Comparison of ENCODE assay signal across 8 cellular contexts in genomic region chr2:20141056-20141762, GRCh38.
A peak's percentile ranks its signal among the peaks of the same experiment; 100 is the strongest.
DNase-seq lines count a peak whose midpoint lies in the region; ATAC-seq and TF ChIP-seq lines count a peak whose summit lies in the region.

No MANE protein-coding gene starts in this region.

- no peak overlapping the region for H3K4me3 ChIP-seq in SK-N-SH (ENCODE audit: low read depth in 2 of 2, low read length in 1 of 2)
- H3K4me3 ChIP-seq in gastrocnemius medialis, result no peak overlapping the region

- no peaks in the 10 kb centered on the region for H4K20me1 ChIP-seq in SK-N-SH (ENCODE audit: insufficient read depth)

- H3K36me3 ChIP-seq in SK-N-SH (replicated peaks in 1 of 2; ENCODE audit: control insufficient read depth in 1 of 2, insufficient read depth in 2 of 2, low read length in 1 of 2) (no peaks in the 10 kb centered on the region), gastrocnemius medialis (no peaks in the 10 kb centered on the region)

- H3F3A ChIP-seq in SK-N-SH (replicated peaks; ENCODE audit: insufficient read depth), result no peaks in the 10 kb centered on the region

- CTCF ChIA-PET in SK-N-SH (lab: Yijun Ruan, JAX), result interaction anchor here (0.7 to 15.0 kb wide), 7 partner anchors 8 to 194 kb away, joined by 3 to 215 read pairs (median 3); partner anchors contain the start of gene SDC1

- no peaks in the 10 kb centered on the region for H3K79me2 ChIP-seq in SK-N-SH (ENCODE audit: insufficient read depth)

- H3K9me2 ChIP-seq in SK-N-SH, result no peaks in the 10 kb centered on the region

- TF ChIP-seq POLR2A in gastrocnemius medialis (IDR thresholded peaks at IDR 0.05), result no peak

- no peak; a peak in 1 of 4 replicates for TF ChIP-seq EP300 in SK-N-SH (IDR thresholded peaks at IDR 0.05; ENCODE audit: borderline replicate concordance in 1 of 2, low read depth in 1 of 2, low read length in 1 of 2)

- no peak overlapping the region for H3K4me2 ChIP-seq in SK-N-SH

- peak overlapping the region; percentile 30; the same call in 1 of the 2 replicates for H3K9ac ChIP-seq in SK-N-SH

- H3K9me3 ChIP-seq in SK-N-SH (no peaks in the 10 kb centered on the region), gastrocnemius medialis (no peaks in the 10 kb centered on the region)

- peak; percentile 97 for DNase-seq in ELR (ENCODE audit: low read depth)
- no peak for DNase-seq in SK-N-SH
- DNase-seq in glomerular visceral epithelial cell (ENCODE audit: extremely low spot score), result peak; percentile 91
- peak; percentile 41 to 49 for DNase-seq in gastrocnemius medialis
- no peak for DNase-seq in activated T-cell treated with anti-CD3 and anti-CD28 coated beads, Interleukin-2, amount 50 U/mL, for 1 hour
- no peak for DNase-seq in NCI-H345 treated with DMSO at 0.1 percent for 48 hours (lab: John Stamatoyannopoulos, UW; ENCODE audit: unreplicated experiment)
- no peak for DNase-seq in activated CD8-positive, alpha-beta memory T cell treated with anti-CD3 and anti-CD28 coated beads, Interleukin-2, amount 50 U/mL, for 48 hours
- no peak for DNase-seq in posterior vena cava (ENCODE audit: low spot score)

- in situ Hi-C loops in gastrocnemius medialis (cut with MboI; ENCODE audit: low sequenced_read_pairs in 4 of 4), result no loop called here

- H3K27ac ChIP-seq in SK-N-SH (ENCODE audit: low read depth in 2 of 2, low read length in 1 of 2) (peak overlapping the region in 1 of 2 experiments; percentile 80; a peak in 2 of 4 replicates), gastrocnemius medialis (peak overlapping the region in 1 of 4 donors; percentile 35)

- H3K4me1 ChIP-seq in SK-N-SH (ENCODE audit: control insufficient read depth in 1 of 2, insufficient read depth in 2 of 2, low read depth in 1 of 2, low read length in 1 of 2) (peaks cover 9 to 27% of the 10 kb centered on the region in 2 experiments; a peak in 2 of 4 replicates), gastrocnemius medialis (no peaks in the 10 kb centered on the region)

- no peak for TF ChIP-seq RAD21 in SK-N-SH (IDR thresholded peaks at IDR 0.05; ENCODE audit: low read length)

- intact Hi-C loops in gastrocnemius medialis (cut with DNase I; ENCODE audit: low total_unique reads), result loop anchor here (10.0 kb wide), 1 partner anchor 84 kb away; the partner anchor contains the start of gene SDC1
- intact Hi-C loops in posterior vena cava (cut with DNase I), result no loop called here

- peak; percentile 62 to 83 for ATAC-seq in gastrocnemius medialis

- no peaks in the 10 kb centered on the region for H3K27me3 ChIP-seq in SK-N-SH (ENCODE audit: insufficient read depth)
- H3K27me3 ChIP-seq in gastrocnemius medialis, result no peaks in the 10 kb centered on the region

- POLR2A ChIA-PET in SK-N-SH (lab: Yijun Ruan, JAX), result interaction anchor here (0.6 to 0.7 kb wide), 2 partner anchors 26 to 27 kb away, joined by 3 read pairs; no protein-coding TSS in a partner anchor

- 28% methylated on average over 9 of the region's 9 CpGs for WGBS in SK-N-SH (ENCODE audit: low lambda C conversion rate)

- no peak for TF ChIP-seq CTCF in SK-N-SH (IDR thresholded peaks at IDR 0.05)
- no peak for TF ChIP-seq CTCF in gastrocnemius medialis (IDR thresholded peaks at IDR 0.05 in 4 of 5, conservative IDR thresholded peaks at IDR 0.05 in 1 of 5)

- H2AFZ ChIP-seq in SK-N-SH (ENCODE audit: low read depth), result peak overlapping the region; percentile 66

TF ChIP-seq in SK-N-SH, 30 proteins besides CTCF, POLR2A, EP300 and RAD21:
- TF ChIP-seq TCF12 (IDR thresholded peaks at IDR 0.05), result peak; percentile 78
- no peak for TF ChIP-seq FOXM1 (IDR thresholded peaks at IDR 0.05; ENCODE audit: low read depth)
- TF ChIP-seq SMC3 (IDR thresholded peaks at IDR 0.05; ENCODE audit: low read depth, low read length), result no peak
- TF ChIP-seq YY1 (IDR thresholded peaks at IDR 0.05; ENCODE audit: low read depth), result no peak
- no peak for TF ChIP-seq CHD2 (IDR thresholded peaks at IDR 0.05; ENCODE audit: low read length, partially characterized antibody)
- TF ChIP-seq MEF2A (IDR thresholded peaks at IDR 0.05; ENCODE audit: borderline replicate concordance, low read depth), result no peak
- TF ChIP-seq MAX (IDR thresholded peaks at IDR 0.05; ENCODE audit: low read depth), result peak; percentile 97
- TF ChIP-seq, protein P1, sequence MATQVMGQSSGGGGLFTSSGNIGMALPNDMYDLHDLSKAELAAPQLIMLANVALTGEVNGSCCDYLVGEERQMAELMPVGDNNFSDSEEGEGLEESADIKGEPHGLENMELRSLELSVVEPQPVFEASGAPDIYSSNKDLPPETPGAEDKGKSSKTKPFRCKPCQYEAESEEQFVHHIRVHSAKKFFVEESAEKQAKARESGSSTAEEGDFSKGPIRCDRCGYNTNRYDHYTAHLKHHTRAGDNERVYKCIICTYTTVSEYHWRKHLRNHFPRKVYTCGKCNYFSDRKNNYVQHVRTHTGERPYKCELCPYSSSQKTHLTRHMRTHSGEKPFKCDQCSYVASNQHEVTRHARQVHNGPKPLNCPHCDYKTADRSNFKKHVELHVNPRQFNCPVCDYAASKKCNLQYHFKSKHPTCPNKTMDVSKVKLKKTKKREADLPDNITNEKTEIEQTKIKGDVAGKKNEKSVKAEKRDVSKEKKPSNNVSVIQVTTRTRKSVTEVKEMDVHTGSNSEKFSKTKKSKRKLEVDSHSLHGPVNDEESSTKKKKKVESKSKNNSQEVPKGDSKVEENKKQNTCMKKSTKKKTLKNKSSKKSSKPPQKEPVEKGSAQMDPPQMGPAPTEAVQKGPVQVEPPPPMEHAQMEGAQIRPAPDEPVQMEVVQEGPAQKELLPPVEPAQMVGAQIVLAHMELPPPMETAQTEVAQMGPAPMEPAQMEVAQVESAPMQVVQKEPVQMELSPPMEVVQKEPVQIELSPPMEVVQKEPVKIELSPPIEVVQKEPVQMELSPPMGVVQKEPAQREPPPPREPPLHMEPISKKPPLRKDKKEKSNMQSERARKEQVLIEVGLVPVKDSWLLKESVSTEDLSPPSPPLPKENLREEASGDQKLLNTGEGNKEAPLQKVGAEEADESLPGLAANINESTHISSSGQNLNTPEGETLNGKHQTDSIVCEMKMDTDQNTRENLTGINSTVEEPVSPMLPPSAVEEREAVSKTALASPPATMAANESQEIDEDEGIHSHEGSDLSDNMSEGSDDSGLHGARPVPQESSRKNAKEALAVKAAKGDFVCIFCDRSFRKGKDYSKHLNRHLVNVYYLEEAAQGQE (IDR thresholded peaks at IDR 0.05; ENCODE audit: low read depth, low read length), result no peak
- TF ChIP-seq, protein P2, sequence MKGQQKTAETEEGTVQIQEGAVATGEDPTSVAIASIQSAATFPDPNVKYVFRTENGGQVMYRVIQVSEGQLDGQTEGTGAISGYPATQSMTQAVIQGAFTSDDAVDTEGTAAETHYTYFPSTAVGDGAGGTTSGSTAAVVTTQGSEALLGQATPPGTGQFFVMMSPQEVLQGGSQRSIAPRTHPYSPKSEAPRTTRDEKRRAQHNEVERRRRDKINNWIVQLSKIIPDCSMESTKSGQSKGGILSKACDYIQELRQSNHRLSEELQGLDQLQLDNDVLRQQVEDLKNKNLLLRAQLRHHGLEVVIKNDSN (IDR thresholded peaks at IDR 0.05; ENCODE audit: borderline replicate concordance, low read depth), result peak; percentile 84
- peak; percentile 96 for TF ChIP-seq FOSL2 (IDR thresholded peaks at IDR 0.05; ENCODE audit: borderline replicate concordance, low read depth)
- TF ChIP-seq POLR2AphosphoS5 (IDR thresholded peaks at IDR 0.05; ENCODE audit: low read depth, low read length), result peak; percentile 65; the same call in 1 of the 2 replicates
- peak; percentile 48 for TF ChIP-seq PBX3 (IDR thresholded peaks at IDR 0.05)
- peak; percentile 28; the same call in 1 of the 2 replicates for TF ChIP-seq RXRA (IDR thresholded peaks at IDR 0.05; ENCODE audit: borderline replicate concordance, low read depth)
- no peak for TF ChIP-seq NRF1 (IDR thresholded peaks at IDR 0.05; ENCODE audit: low read depth, low read length)
- peak; percentile 76 for TF ChIP-seq NFIC (IDR thresholded peaks at IDR 0.05; ENCODE audit: borderline replicate concordance)
- TF ChIP-seq ELF1 (IDR thresholded peaks at IDR 0.05), result no peak
- no peak for TF ChIP-seq GABPA (IDR thresholded peaks at IDR 0.05; ENCODE audit: low read depth)
- TF ChIP-seq TAF1 (IDR thresholded peaks at IDR 0.05; ENCODE audit: borderline replicate concordance, low read depth, low read length), result 0 out of 2 replicates have a peak, but pooled peaks have one; percentile 49
TF ChIP-seq in SK-N-SH: peak in this region for 9.

Comparison
In these comparisons a context has a peak if more than half of its experiments do, and no peak if none do; other contexts are left out.
1. DNase-seq: peak in ELR (single experiment), glomerular visceral epithelial cell (single experiment) and gastrocnemius medialis (2 of 2); none in SK-N-SH (single experiment), activated T-cell treated with anti-CD3 and anti-CD28 coated beads, Interleukin-2, amount 50 U/mL, for 1 hour (single experiment), NCI-H345 treated with DMSO at 0.1 percent for 48 hours (single experiment), activated CD8-positive, alpha-beta memory T cell treated with anti-CD3 and anti-CD28 coated beads, Interleukin-2, amount 50 U/mL, for 48 hours (single experiment) and posterior vena cava (single experiment).